Comparison of ENCODE assay signal across 13 cellular contexts in genomic region chr10:119312241-119312640, GRCh38.
"Had no signal": no experiment of that assay in that cellular context is flagged by ENCODE, and none has a peak within 500 bp of the region (broad histone marks: within the 10 kb centered on the region; RNA-seq: fewer than 3 reads in every experiment).

No MANE protein-coding gene starts in this region.

- ATAC-seq: heart right ventricle, left lung, WTC11 had no signal

- H3K4me2 ChIP-seq: SK-N-SH had no signal

- DNase-seq: activated CD8-positive, alpha-beta memory T cell treated with anti-CD3 and anti-CD28 coated beads, Interleukin-2, amount 50 U/mL, for 48 hours; activated effector memory CD4-positive, alpha-beta T cell treated with Interleukin-2 at 50 U/mL for 16 hours; heart right ventricle; islet precursor cell; left lung; mesendoderm; Right ventricle myocardium superior; SK-N-SH; substantia nigra had no signal

- H2AFZ ChIP-seq: parathyroid adenoma had no signal

- H3K9ac ChIP-seq: parathyroid adenoma, SK-N-SH had no signal

- H3K27ac ChIP-seq: left lung, parathyroid adenoma, skin epidermis had no signal

- H3K4me3 ChIP-seq: heart right ventricle, left lung, skin epidermis had no signal

- H3K36me3 Mint-ChIP-seq: type B pancreatic cell, WTC11 had no signal

- H3K4me3 Mint-ChIP-seq: type B pancreatic cell, WTC11 had no signal

- H3K27me3 Mint-ChIP-seq: type B pancreatic cell had no signal

- H3K27ac Mint-ChIP-seq: type B pancreatic cell, WTC11 had no signal

- H3K27me3 ChIP-seq: heart right ventricle, left lung had no signal
